ENCODE assay signal across 1 cellular context in genomic region chr4:188534917-188535316, GRCh38.
TF ChIP-seq lines count a peak whose summit lies in the region.

No MANE protein-coding gene starts in this region.

TF ChIP-seq in HepG2, 621 proteins besides CTCF, POLR2A, EP300 and RAD21 (continued from another document and continues in another):
- TF ChIP-seq CEBPG (CRISPR knock-in tag; IDR thresholded peaks at IDR 0.05) (peak; percentile 35; the same call in 1 of the 2 replicates), FOXA1 (IDR thresholded peaks at IDR 0.05) (no peak), FOXA1 (CRISPR knock-in tag; IDR thresholded peaks at IDR 0.05) (peak; percentile 51; the same call in 1 of the 2 replicates), ZNF224 (CRISPR knock-in tag; IDR thresholded peaks at IDR 0.05) (no peak), SNRNP70 (IDR thresholded peaks at IDR 0.05; ENCODE audit: low read depth, low read length) (no peak), ZNF382 (CRISPR knock-in tag; IDR thresholded peaks at IDR 0.05; ENCODE audit: borderline replicate concordance) (no peak), YY1 (IDR thresholded peaks at IDR 0.05; ENCODE audit: insufficient read depth, insufficient replicate concordance, low read depth, low read length) (no peak), SOX13 (IDR thresholded peaks at IDR 0.05) (no peak), SOX13 (CRISPR knock-in tag; conservative IDR thresholded peaks at IDR 0.05 in 1 of 2, IDR thresholded peaks at IDR 0.05 in 1 of 2) (peak in 1 of 2 experiments; percentile 77; a peak in 2 of 4 replicates), RCOR2 (CRISPR knock-in tag; IDR thresholded peaks at IDR 0.05) (0 out of 2 replicates have a peak, but pooled peaks have one; percentile 15), MLLT10 (CRISPR knock-in tag; IDR thresholded peaks at IDR 0.05) (no peak), DMTF1 (CRISPR knock-in tag; IDR thresholded peaks at IDR 0.05) (no peak), ZMYM2 (CRISPR knock-in tag; IDR thresholded peaks at IDR 0.05) (no peak), TMF1 (CRISPR knock-in tag; IDR thresholded peaks at IDR 0.05; ENCODE audit: low read depth) (no peak), PAXIP1 (CRISPR knock-in tag; conservative IDR thresholded peaks at IDR 0.05) (peak; percentile 79), ZNF260 (CRISPR knock-in tag; IDR thresholded peaks at IDR 0.05; ENCODE audit: borderline replicate concordance, low read depth) (no peak), ZNF318 (CRISPR knock-in tag; IDR thresholded peaks at IDR 0.05) (no peak), ZNF138 (CRISPR knock-in tag; IDR thresholded peaks at IDR 0.05; ENCODE audit: low read depth) (no peak), JARID2 (CRISPR knock-in tag; IDR thresholded peaks at IDR 0.05; ENCODE audit: insufficient replicate concordance) (no peak), ZNF816 (CRISPR knock-in tag; IDR thresholded peaks at IDR 0.05; ENCODE audit: borderline replicate concordance) (no peak), MED1 (CRISPR knock-in tag; IDR thresholded peaks at IDR 0.05) (peak; percentile 76), SMARCE1 (IDR thresholded peaks at IDR 0.05; ENCODE audit: borderline replicate concordance) (no peak), ZNF383 (CRISPR knock-in tag; IDR thresholded peaks at IDR 0.05; ENCODE audit: borderline replicate concordance) (no peak), ZNF775 (CRISPR knock-in tag; IDR thresholded peaks at IDR 0.05; ENCODE audit: borderline replicate concordance) (peak; percentile 44; the same call in 1 of the 2 replicates), SOX6 (IDR thresholded peaks at IDR 0.05) (no peak), SOX6 (CRISPR knock-in tag; IDR thresholded peaks at IDR 0.05) (peak; percentile 77), THAP7 (CRISPR knock-in tag; IDR thresholded peaks at IDR 0.05) (no peak), ZNF512B (CRISPR knock-in tag; IDR thresholded peaks at IDR 0.05; ENCODE audit: borderline replicate concordance) (no peak), SYNCRIP (IDR thresholded peaks at IDR 0.05; ENCODE audit: insufficient read depth, low read depth, low read length) (no peak), CHCHD3 (CRISPR knock-in tag; IDR thresholded peaks at IDR 0.05) (no peak), MTF2 (CRISPR knock-in tag; IDR thresholded peaks at IDR 0.05; ENCODE audit: borderline replicate concordance) (no peak), CSRNP2 (CRISPR knock-in tag; conservative IDR thresholded peaks at IDR 0.05; ENCODE audit: low read depth) (no peak), TCF7L2 (IDR thresholded peaks at IDR 0.05; ENCODE audit: low read depth, low read length) (no peak), ZNF549 (CRISPR knock-in tag; IDR thresholded peaks at IDR 0.05) (no peak), CBFB (CRISPR knock-in tag; IDR thresholded peaks at IDR 0.05) (no peak)
- TF ChIP-seq, protein P1, sequence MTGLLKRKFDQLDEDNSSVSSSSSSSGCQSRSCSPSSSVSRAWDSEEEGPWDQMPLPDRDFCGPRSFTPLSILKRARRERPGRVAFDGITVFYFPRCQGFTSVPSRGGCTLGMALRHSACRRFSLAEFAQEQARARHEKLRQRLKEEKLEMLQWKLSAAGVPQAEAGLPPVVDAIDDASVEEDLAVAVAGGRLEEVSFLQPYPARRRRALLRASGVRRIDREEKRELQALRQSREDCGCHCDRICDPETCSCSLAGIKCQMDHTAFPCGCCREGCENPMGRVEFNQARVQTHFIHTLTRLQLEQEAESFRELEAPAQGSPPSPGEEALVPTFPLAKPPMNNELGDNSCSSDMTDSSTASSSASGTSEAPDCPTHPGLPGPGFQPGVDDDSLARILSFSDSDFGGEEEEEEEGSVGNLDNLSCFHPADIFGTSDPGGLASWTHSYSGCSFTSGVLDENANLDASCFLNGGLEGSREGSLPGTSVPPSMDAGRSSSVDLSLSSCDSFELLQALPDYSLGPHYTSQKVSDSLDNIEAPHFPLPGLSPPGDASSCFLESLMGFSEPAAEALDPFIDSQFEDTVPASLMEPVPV (CRISPR knock-in tag; IDR thresholded peaks at IDR 0.05) = no peak
- TF ChIP-seq, protein P2, sequence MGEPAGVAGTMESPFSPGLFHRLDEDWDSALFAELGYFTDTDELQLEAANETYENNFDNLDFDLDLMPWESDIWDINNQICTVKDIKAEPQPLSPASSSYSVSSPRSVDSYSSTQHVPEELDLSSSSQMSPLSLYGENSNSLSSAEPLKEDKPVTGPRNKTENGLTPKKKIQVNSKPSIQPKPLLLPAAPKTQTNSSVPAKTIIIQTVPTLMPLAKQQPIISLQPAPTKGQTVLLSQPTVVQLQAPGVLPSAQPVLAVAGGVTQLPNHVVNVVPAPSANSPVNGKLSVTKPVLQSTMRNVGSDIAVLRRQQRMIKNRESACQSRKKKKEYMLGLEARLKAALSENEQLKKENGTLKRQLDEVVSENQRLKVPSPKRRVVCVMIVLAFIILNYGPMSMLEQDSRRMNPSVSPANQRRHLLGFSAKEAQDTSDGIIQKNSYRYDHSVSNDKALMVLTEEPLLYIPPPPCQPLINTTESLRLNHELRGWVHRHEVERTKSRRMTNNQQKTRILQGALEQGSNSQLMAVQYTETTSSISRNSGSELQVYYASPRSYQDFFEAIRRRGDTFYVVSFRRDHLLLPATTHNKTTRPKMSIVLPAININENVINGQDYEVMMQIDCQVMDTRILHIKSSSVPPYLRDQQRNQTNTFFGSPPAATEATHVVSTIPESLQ (CRISPR knock-in tag; conservative IDR thresholded peaks at IDR 0.05) = no peak
